Comparison of ENCODE assay signal across 9 cellular contexts in genomic region chr6:154302111-154302752, GRCh38. TPM values are rescaled to one million over a fixed set of nuclear protein-coding genes. Genes with fewer than 3 reads are reported as not detected.
DNase-seq lines count a peak whose midpoint lies in the region; ATAC-seq, FAIRE-seq and TF ChIP-seq lines count a peak whose summit lies in the region.
"Had no signal": no experiment of that assay in that cellular context is flagged by ENCODE, and none has a peak within 500 bp of the region (broad histone marks: within the 10 kb centered on the region; RNA-seq: fewer than 3 reads in every experiment).

No MANE protein-coding gene starts in this region.

- no peak overlapping the region for H3K4me3 Mint-ChIP-seq in activated CD4-positive, alpha-beta memory T cell treated with anti-CD3 and anti-CD28 coated beads for 36 hours
- H3K4me3 Mint-ChIP-seq in naive B cell (no peak overlapping the region), endothelial cell (ENCODE audit: unreplicated experiment) (no peak overlapping the region)

- no peaks in the 10 kb centered on the region for H3K36me3 Mint-ChIP-seq in activated CD4-positive, alpha-beta memory T cell treated with anti-CD3 and anti-CD28 coated beads for 36 hours
- no peaks in the 10 kb centered on the region for H3K36me3 Mint-ChIP-seq in naive B cell
- peaks cover 1% of the 10 kb centered on the region for H3K36me3 Mint-ChIP-seq in endothelial cell (ENCODE audit: low read depth, unreplicated experiment)

- FAIRE-seq in GM12892 (lab: Jason Lieb, UNC) = no peak
- FAIRE-seq: keratinocyte had no signal

- intact Hi-C loops in activated CD4-positive, alpha-beta memory T cell treated with anti-CD3 and anti-CD28 coated beads for 36 hours (cut with micrococcal nuclease) = loop anchor here (1.0 kb wide), 2 partner anchors 51 to 304 kb away; no protein-coding TSS in a partner anchor

- H3K27me3 Mint-ChIP-seq in activated CD4-positive, alpha-beta memory T cell treated with anti-CD3 and anti-CD28 coated beads for 36 hours = peaks cover 2% of the 10 kb centered on the region
- H3K27me3 Mint-ChIP-seq in naive B cell (peaks cover 0 to 15% (median 9%) of the 10 kb centered on the region in 3 donors), endothelial cell (ENCODE audit: unreplicated experiment) (peaks cover 3% of the 10 kb centered on the region)

- TF ChIP-seq CTCF in endothelial cell (IDR thresholded peaks at IDR 0.05; ENCODE audit: unreplicated experiment) = no peak

- no peaks in the 10 kb centered on the region for H3K9me3 Mint-ChIP-seq in activated CD4-positive, alpha-beta memory T cell treated with anti-CD3 and anti-CD28 coated beads for 36 hours
- peaks cover 0 to 6% (median 0%) of the 10 kb centered on the region in 7 donors for H3K9me3 Mint-ChIP-seq in naive B cell
- no peaks in the 10 kb centered on the region for H3K9me3 Mint-ChIP-seq in endothelial cell (ENCODE audit: unreplicated experiment)

- CTCF ChIA-PET in activated CD4-positive, alpha-beta memory T cell treated with anti-CD3 and anti-CD28 coated beads for 36 hours (lab: Charles Lee) = interaction anchor here (0.6 to 1.8 kb wide), 3 partner anchors 24 to 155 kb away, joined by 3 to 8 read pairs (median 3); no protein-coding TSS in a partner anchor

- no peak overlapping the region for H3K27ac Mint-ChIP-seq in activated CD4-positive, alpha-beta memory T cell treated with anti-CD3 and anti-CD28 coated beads for 36 hours
- H3K27ac Mint-ChIP-seq in naive B cell (no peak overlapping the region), endothelial cell (ENCODE audit: unreplicated experiment) (no peak overlapping the region)

- H3K4me1 Mint-ChIP-seq in activated CD4-positive, alpha-beta memory T cell treated with anti-CD3 and anti-CD28 coated beads for 36 hours (ENCODE audit: low read depth) = peaks cover 9% of the 10 kb centered on the region
- peaks cover 6 to 13% (median 7%) of the 10 kb centered on the region in 3 donors for H3K4me1 Mint-ChIP-seq in naive B cell
- H3K4me1 Mint-ChIP-seq in endothelial cell (ENCODE audit: unreplicated experiment) = no peaks in the 10 kb centered on the region

- TF ChIP-seq POLR2A in GM12892 (IDR thresholded peaks at IDR 0.05; ENCODE audit: low read depth, low read length) = no peak

- POLR2A ChIA-PET in activated CD4-positive, alpha-beta memory T cell treated with anti-CD3 and anti-CD28 coated beads for 36 hours (lab: Charles Lee) = no interaction called here

- DNase-seq in GM12892 (ENCODE audit: insufficient read length) = peak; percentile 33
- DNase-seq in activated CD4-positive, alpha-beta memory T cell treated with anti-CD3 and anti-CD28 coated beads for 36 hours = peak; percentile 43
- DNase-seq in naive B cell = peak; percentile 39
- DNase-seq in NCI-H446 (lab: John Stamatoyannopoulos, UW) = no peak
- DNase-seq in endothelial cell (ENCODE audit: low spot score) = no peak
- no peak for DNase-seq in NCI-H526 (lab: John Stamatoyannopoulos, UW)

- peak; percentile 91 for ATAC-seq in GM21447 (IDR thresholded peaks at IDR 0.05; ENCODE audit: unreplicated experiment)
- peak; percentile 93 for ATAC-seq in HG03565 (IDR thresholded peaks at IDR 0.05; ENCODE audit: unreplicated experiment)
- peak; percentile 61 to 91 for ATAC-seq in naive B cell (ENCODE audit: low read depth in 2 of 2)

RNA-seq across cellular contexts. Expression of gene IPCEF1, which starts 54.4 kb away (rescaled TPM):
- 0.85 TPM for polyA plus RNA-seq in GM12892 (2012; ENCODE audit: missing spikeins)
- 10 to 100 TPM; 10.5 to 14.2 TPM for total RNA-seq in activated CD4-positive, alpha-beta memory T cell treated with anti-CD3 and anti-CD28 coated beads for 36 hours
- polyA plus RNA-seq in naive B cell (ENCODE audit: low read depth in 6 of 6) = 1 to 10 TPM in 1 of 6 donors, under 1 TPM in 3, not detected in 2; 0.13 to 1.0 (median 0.44) TPM
- total RNA-seq in endothelial cell (ENCODE audit: unreplicated experiment) = 18.8 TPM

Comparison
In these comparisons a context has a peak if more than half of its experiments do, and no peak if none do; other contexts are left out.
1. DNase-seq: peak in GM12892 (single experiment), activated CD4-positive, alpha-beta memory T cell treated with anti-CD3 and anti-CD28 coated beads for 36 hours (single experiment) and naive B cell (single experiment); none in NCI-H446 (0 of 2), endothelial cell (single experiment) and NCI-H526 (0 of 2).
2. Peak in every context shown above with its lines, with median percentiles within 50 percentile points of each other: ATAC-seq.